ENCODE assay signal across 18 cellular contexts in the genomic region with DNA sequence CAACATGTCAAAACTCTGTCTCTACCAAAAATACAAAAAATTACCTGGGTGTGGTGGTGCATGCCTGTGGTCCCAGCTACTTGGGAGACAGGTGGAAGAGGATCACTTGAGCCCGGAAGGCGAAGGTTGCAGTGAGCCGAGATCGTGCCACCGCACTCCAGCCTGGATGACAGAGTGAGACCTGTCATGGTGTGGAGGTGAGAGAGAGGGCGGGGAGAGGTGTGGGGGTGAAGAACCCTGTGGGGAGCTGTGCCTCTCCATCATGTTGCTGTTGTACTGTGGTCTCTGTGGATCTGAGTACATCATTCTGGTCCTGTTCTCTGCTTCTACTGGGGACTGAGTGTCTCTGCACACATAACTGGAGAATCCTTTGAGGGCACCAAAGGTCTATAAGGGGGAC. TPM values are rescaled to one million over a fixed set of nuclear protein-coding genes. Genes with fewer than 3 reads are reported as not detected.
DNase-seq lines count a peak whose midpoint lies in the region; ATAC-seq, FAIRE-seq and TF ChIP-seq lines count a peak whose summit lies in the region.
"Had no signal": no experiment of that assay in that cellular context is flagged by ENCODE, and none has a peak within 500 bp of the region (broad histone marks: within the 10 kb centered on the region; RNA-seq: fewer than 3 reads in every experiment).

No MANE protein-coding gene starts in this region.

- TF ChIP-seq CTCF in natural killer cell (IDR thresholded peaks at IDR 0.05) = no peak

- H3K27me3 ChIP-seq in CD4-positive, CD25-positive, alpha-beta regulatory T cell (ENCODE audit: control insufficient read depth, insufficient read depth, low read length) = no peaks in the 10 kb centered on the region
- H3K27me3 ChIP-seq in small intestine (ENCODE audit: control insufficient read depth in 2 of 2, insufficient read depth in 2 of 2, low read length in 2 of 2) = no peaks in the 10 kb centered on the region
- H3K27me3 ChIP-seq: BE2C, right atrium auricular region had no signal

- H3K4me3 ChIP-seq in CD4-positive, CD25-positive, alpha-beta regulatory T cell (ENCODE audit: low read depth, low read length) = peak overlapping the region; percentile 51
- H3K4me3 ChIP-seq in small intestine (ENCODE audit: low read depth in 1 of 2, low read length in 2 of 2) = no peak overlapping the region
- H3K4me3 ChIP-seq: right atrium auricular region had no signal

- H3K4me1 ChIP-seq in CD4-positive, CD25-positive, alpha-beta regulatory T cell (ENCODE audit: control insufficient read depth, insufficient read depth, low read length, poor library complexity, severe bottlenecking) = peaks cover 59% of the 10 kb centered on the region
- H3K4me1 ChIP-seq in small intestine (ENCODE audit: control insufficient read depth in 2 of 2, insufficient read depth in 1 of 2, low read depth in 1 of 2, low read length in 1 of 2) = peaks cover 0 to 2% of the 10 kb centered on the region in 2 donors
- H3K4me1 ChIP-seq: BE2C had no signal

- 84 to 94% (median 90%) methylated on average over 6 of the region's 6 CpGs for WGBS in small intestine, 3 donors

- H3K36me3 ChIP-seq in CD4-positive, CD25-positive, alpha-beta regulatory T cell (ENCODE audit: control insufficient read depth, insufficient read depth, low read length) = peaks cover 28% of the 10 kb centered on the region
- H3K36me3 ChIP-seq in KOPT-K1 (ENCODE audit: insufficient read depth, low read length) = peaks cover 54% of the 10 kb centered on the region
- H3K36me3 ChIP-seq in small intestine (ENCODE audit: control insufficient read depth in 2 of 2, insufficient read depth in 2 of 2, low read length in 2 of 2) = no peaks in the 10 kb centered on the region
- H3K36me3 ChIP-seq: BE2C, right atrium auricular region had no signal

- intact Hi-C loops in natural killer cell (cut with micrococcal nuclease) = no loop called here

- H3K4me3 Mint-ChIP-seq in CD4-positive, CD25-positive, alpha-beta regulatory T cell = peak overlapping the region; percentile 63 to 83 (median 74)
- peak overlapping the region; percentile 73 for H3K4me3 Mint-ChIP-seq in activated naive CD4-positive, alpha-beta T cell treated with anti-CD3 and anti-CD28 coated beads, Interleukin-2, amount 50 U/mL, for 24 hours
- peak overlapping the region; percentile 33 for H3K4me3 Mint-ChIP-seq in natural killer cell

- peaks cover 14% of the 10 kb centered on the region for H3K36me3 Mint-ChIP-seq in CD4-positive, CD25-positive, alpha-beta regulatory T cell
- peaks cover 7% of the 10 kb centered on the region for H3K36me3 Mint-ChIP-seq in activated naive CD4-positive, alpha-beta T cell treated with anti-CD3 and anti-CD28 coated beads, Interleukin-2, amount 50 U/mL, for 24 hours
- H3K36me3 Mint-ChIP-seq in natural killer cell = no peaks in the 10 kb centered on the region

- ATAC-seq in CD4-positive, CD25-positive, alpha-beta regulatory T cell (ENCODE audit: low read depth in 2 of 2) = peak in 1 of 2 donors; percentile 6
- peak in 2 of 3 donors; percentile 33 to 41 for ATAC-seq in natural killer cell

- no peak for FAIRE-seq in small intestine (lab: Jason Lieb, UNC)
- FAIRE-seq: endometrium, H1 had no signal

- no peak for DNase-seq in CD4-positive, CD25-positive, alpha-beta regulatory T cell
- DNase-seq in natural killer cell (no peak), D341Med (ENCODE audit: low spot score) (no peak), small intestine (no peak), NCI-H1092 treated with DMSO at 0.1 percent for 48 hours (lab: John Stamatoyannopoulos, UW) (no peak)
- DNase-seq: activated CD4-positive, alpha-beta T cell treated with anti-CD3 and anti-CD28 coated beads for 1 hour; BE2C; cerebellar nuclear complex; NCI-H2081; NCI-H774; stimulated activated CD4-positive, alpha-beta T cell treated with anti-CD3 and anti-CD28 coated beads, Interleukin-4, amount 100 ng/mL, for 1 hour had no signal

- H3K27ac ChIP-seq in CD4-positive, CD25-positive, alpha-beta regulatory T cell (ENCODE audit: insufficient read depth, low read length, poor library complexity, severe bottlenecking) = peak overlapping the region; percentile 69
- peak overlapping the region; percentile 31 for H3K27ac ChIP-seq in KOPT-K1 (ENCODE audit: low read depth, low read length, poor library complexity, severe bottlenecking)
- H3K27ac ChIP-seq in small intestine (ENCODE audit: low read depth in 1 of 2, low read length in 1 of 2) = no peak overlapping the region
- H3K27ac ChIP-seq: right atrium auricular region had no signal

- no peaks in the 10 kb centered on the region for H3K27me3 Mint-ChIP-seq in CD4-positive, CD25-positive, alpha-beta regulatory T cell
- no peaks in the 10 kb centered on the region for H3K27me3 Mint-ChIP-seq in activated naive CD4-positive, alpha-beta T cell treated with anti-CD3 and anti-CD28 coated beads, Interleukin-2, amount 50 U/mL, for 24 hours
- H3K27me3 Mint-ChIP-seq in natural killer cell (ENCODE audit: low read depth in 2 of 2) = no peaks in the 10 kb centered on the region

- H3K4me1 Mint-ChIP-seq in CD4-positive, CD25-positive, alpha-beta regulatory T cell = peaks cover 10 to 76% (median 33%) of the 10 kb centered on the region in 4 donors
- peaks cover 68% of the 10 kb centered on the region for H3K4me1 Mint-ChIP-seq in activated naive CD4-positive, alpha-beta T cell treated with anti-CD3 and anti-CD28 coated beads, Interleukin-2, amount 50 U/mL, for 24 hours
- H3K4me1 Mint-ChIP-seq in natural killer cell = peaks cover 22 to 32% of the 10 kb centered on the region in 2 donors

- no peaks in the 10 kb centered on the region for H3K9me3 ChIP-seq in CD4-positive, CD25-positive, alpha-beta regulatory T cell (ENCODE audit: control insufficient read depth in 2 of 2, low read length in 2 of 2)
- H3K9me3 ChIP-seq in KOPT-K1 (ENCODE audit: insufficient read depth, low read length, poor library complexity, severe bottlenecking) (no peaks in the 10 kb centered on the region), small intestine (ENCODE audit: control insufficient read depth, low read depth) (no peaks in the 10 kb centered on the region)
- H3K9me3 ChIP-seq: BE2C, right atrium auricular region had no signal

- H3K27ac Mint-ChIP-seq in CD4-positive, CD25-positive, alpha-beta regulatory T cell = peak overlapping the region; percentile 70 to 93 (median 85)
- peak overlapping the region; percentile 80 for H3K27ac Mint-ChIP-seq in activated naive CD4-positive, alpha-beta T cell treated with anti-CD3 and anti-CD28 coated beads, Interleukin-2, amount 50 U/mL, for 24 hours
- peak overlapping the region; percentile 50 to 55 for H3K27ac Mint-ChIP-seq in natural killer cell

- H3K9me3 Mint-ChIP-seq in CD4-positive, CD25-positive, alpha-beta regulatory T cell = no peaks in the 10 kb centered on the region
- H3K9me3 Mint-ChIP-seq in activated naive CD4-positive, alpha-beta T cell treated with anti-CD3 and anti-CD28 coated beads, Interleukin-2, amount 50 U/mL, for 24 hours = no peaks in the 10 kb centered on the region
- H3K9me3 Mint-ChIP-seq in natural killer cell = no peaks in the 10 kb centered on the region

RNA-seq across cellular contexts. Expression of a gene that starts 11.3 kb away (rescaled TPM):
- 0.20 TPM for total RNA-seq in CD4-positive, CD25-positive, alpha-beta regulatory T cell
- not detected for polyA plus RNA-seq in CD4-positive, CD25-positive, alpha-beta regulatory T cell
- under 1 TPM; 0.50 to 0.66 (median 0.63) TPM for total RNA-seq in natural killer cell
- polyA plus RNA-seq in small intestine = under 1 TPM in 1 of 3 donors, not detected in 2; 0.01 TPM
- total RNA-seq: H1; right atrium auricular region; T-helper 1 cell treated with Interleukin-12 subunit alpha and Interleukin-12 subunit beta and Interleukin-4 antibody, amounts not matched to agents 30 ng/mL and 1 ng/mL, for 36 hours; urinary bladder had no signal
- polyA plus RNA-seq: H1 had no signal

RNA-seq across cellular contexts. Expression of a gene that starts 15.2 kb away (rescaled TPM):
- 93.3 TPM for total RNA-seq in CD4-positive, CD25-positive, alpha-beta regulatory T cell
- 10 to 100 TPM; 40.1 to 59.8 (median 52.7) TPM for polyA plus RNA-seq in CD4-positive, CD25-positive, alpha-beta regulatory T cell
- 10 to 100 TPM; 57.3 to 87.0 (median 66.1) TPM for total RNA-seq in natural killer cell
- polyA plus RNA-seq in small intestine = 10 to 100 TPM; 12.8 to 22.7 (median 18.6) TPM

RNA-seq across cellular contexts. Expression of a gene that starts 21.4 kb away (rescaled TPM):
- total RNA-seq in CD4-positive, CD25-positive, alpha-beta regulatory T cell = 77.9 TPM
- 100 to 1,000 TPM; 227 to 289 (median 240) TPM for polyA plus RNA-seq in CD4-positive, CD25-positive, alpha-beta regulatory T cell
- 100 to 1,000 TPM; 112 to 124 (median 114) TPM for total RNA-seq in natural killer cell
- 100 to 1,000 TPM in 1 of 3 donors, 10 to 100 TPM in 2; 73.6 to 304 (median 91.9) TPM for polyA plus RNA-seq in small intestine

RNA-seq across cellular contexts. Expression of a gene that starts 27.6 kb away (rescaled TPM):
- not detected for total RNA-seq in CD4-positive, CD25-positive, alpha-beta regulatory T cell
- polyA plus RNA-seq in CD4-positive, CD25-positive, alpha-beta regulatory T cell = not detected
- total RNA-seq in natural killer cell = not detected
- polyA plus RNA-seq in small intestine = not detected
- total RNA-seq: H1; right atrium auricular region; T-helper 1 cell treated with Interleukin-12 subunit alpha and Interleukin-12 subunit beta and Interleukin-4 antibody, amounts not matched to agents 30 ng/mL and 1 ng/mL, for 36 hours; urinary bladder had no signal
- polyA plus RNA-seq: H1, urinary bladder had no signal

RNA-seq across cellular contexts. Expression of a gene that starts 36.5 kb away (rescaled TPM):
- total RNA-seq in CD4-positive, CD25-positive, alpha-beta regulatory T cell = 0.35 TPM
- polyA plus RNA-seq in CD4-positive, CD25-positive, alpha-beta regulatory T cell = under 1 TPM in 3 of 4 donors, not detected in 1; 0.16 to 0.94 (median 0.20) TPM
- 1 to 10 TPM in 1 of 3 donors, under 1 TPM in 2; 0.66 to 1.7 (median 0.93) TPM for total RNA-seq in natural killer cell
- 10 to 100 TPM; 17.0 to 22.4 (median 20.3) TPM for polyA plus RNA-seq in small intestine
- total RNA-seq: urinary bladder had no signal

Comparison
In these comparisons a context has a peak if more than half of its experiments do, and no peak if none do; other contexts are left out.
1. H3K27ac ChIP-seq: peak in CD4-positive, CD25-positive, alpha-beta regulatory T cell (single experiment) and KOPT-K1 (single experiment); none in small intestine (0 of 2).
2. Peak in every context shown above with its lines, with median percentiles within 50 percentile points of each other: H3K27ac Mint-ChIP-seq and H3K4me3 Mint-ChIP-seq.